ENCODE assay signal across 29 cellular contexts in the genomic region with DNA sequence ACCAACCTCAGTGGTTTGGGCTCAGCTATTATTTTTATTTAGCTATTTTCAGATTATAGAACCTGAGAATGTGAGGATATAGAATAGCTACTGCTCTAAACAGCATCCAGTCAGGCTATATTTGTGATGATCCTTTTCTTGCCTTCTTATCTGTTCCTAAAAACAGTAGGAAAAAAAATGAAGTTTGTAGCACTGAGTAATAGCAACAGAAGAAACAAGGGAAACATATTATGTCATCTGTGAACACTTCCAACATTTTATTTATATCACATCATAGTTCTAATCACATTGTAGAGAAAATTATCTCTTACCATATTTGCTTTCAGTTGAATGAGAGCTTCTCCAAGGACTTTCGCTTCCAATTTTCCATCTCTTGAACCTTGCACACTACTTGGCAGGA.
"Had no signal": no experiment of that assay in that cellular context is flagged by ENCODE, and none has a peak within 500 bp of the region (broad histone marks: within the 10 kb centered on the region; RNA-seq: fewer than 3 reads in every experiment).

No MANE protein-coding gene starts in this region.

- H3K4me1 ChIP-seq: SJCRH30 had no signal

- H3K4me1 Mint-ChIP-seq: T-cell had no signal

- H3K36me3 ChIP-seq: SJCRH30 had no signal

- H3K27ac Mint-ChIP-seq: T-cell had no signal

- H3K27me3 Mint-ChIP-seq: T-cell had no signal

- H3K9ac ChIP-seq: KMS-11 had no signal

- H3K4me3 Mint-ChIP-seq: T-cell had no signal

- H3K27ac ChIP-seq: KMS-11, RWPE1, SJCRH30, SK-N-MC had no signal

- H3K36me3 Mint-ChIP-seq: T-cell had no signal

- H3K4me3 ChIP-seq: SJCRH30, SK-N-MC had no signal

- H3K4me2 ChIP-seq: KMS-11 had no signal

- DNase-seq: Karpas-422, MM.1S, MV-4-11, NCI-H1092, NCI-H1105, NCI-H1417 treated with DMSO at 0.1 percent for 48 hours, NCI-H1436 treated with DMSO at 0.1 percent for 48 hours, NCI-H1694 treated with DMSO at 0.1 percent for 48 hours, NCI-H187 treated with DMSO at 0.1 percent for 48 hours, NCI-H2029, NCI-H2081, NCI-H2171 treated with DMSO at 0.1 percent for 48 hours, NCI-H2227 treated with DMSO at 0.1 percent for 48 hours, NCI-H446 treated with DMSO at 0.1 percent for 48 hours, NCI-H510A, NCI-H524, NCI-H526, NCI-H69, NCI-H748 treated with DMSO at 0.1 percent for 48 hours, NCI-H82, PC-3, SHP77, SIG-M5, SJCRH30, T-cell had no signal

- FAIRE-seq: RCC 7860 had no signal

- H3K9me3 ChIP-seq: SJCRH30 had no signal

- H3K27me3 ChIP-seq: SJCRH30 had no signal
